In the genomic region with DNA sequence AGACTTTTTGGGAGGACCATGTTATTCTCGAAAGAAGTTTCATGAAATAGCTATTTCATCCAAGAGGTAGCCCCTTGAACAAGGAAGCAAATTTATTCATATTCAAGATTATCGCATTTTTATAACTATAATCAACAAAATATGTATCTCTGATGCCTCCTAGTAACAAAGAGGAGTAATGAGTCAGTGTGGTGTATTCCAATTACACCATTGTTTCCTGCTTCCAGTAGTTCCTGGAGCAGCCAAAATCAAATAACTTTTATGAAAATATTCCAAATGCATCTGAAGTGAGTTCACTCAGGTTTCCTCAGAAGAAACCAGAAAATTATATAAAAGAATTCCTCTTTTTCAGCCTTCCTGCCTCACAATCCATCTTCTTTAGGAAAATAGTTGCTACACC, we compare ENCODE assay signal across 26 cellular contexts.
"Had no signal": no experiment of that assay in that cellular context is flagged by ENCODE, and none has a peak within 500 bp of the region (broad histone marks: within the 10 kb centered on the region; RNA-seq: fewer than 3 reads in every experiment).

No MANE protein-coding gene starts in this region.

- DNase-seq: cerebellar nuclear complex; colonic mucosa; dorsolateral prefrontal cortex; effector CD8-positive, alpha-beta T cell; esophagus squamous epithelium; gastrocnemius medialis; glutamatergic neuron; left cardiac atrium; left ventricle myocardium inferior; lower lobe of right lung; mesendoderm; naive B cell; occipital lobe; pancreas; retina; right lobe of liver; stimulated activated CD4-positive, alpha-beta T cell treated with anti-CD3 and anti-CD28 coated beads, Interleukin-4, amount 100 ng/mL, for 1 hour; stimulated activated CD8-positive, alpha-beta memory T cell treated with anti-CD3 and anti-CD28 coated beads, Interleukin-4, amount 100 ng/mL, for 48 hours; tibial artery; upper lobe of right lung had no signal

- H3K9me3 Mint-ChIP-seq: naive B cell; nephron; stimulated activated effector memory CD8-positive, alpha-beta T cell treated with anti-CD3 and anti-CD28 coated beads, Interleukin-12 subunit alpha, Interleukin-12 subunit beta, amount 100 ng/mL, for 72 hours; stimulated activated naive CD8-positive, alpha-beta T cell treated with anti-CD3 and anti-CD28 coated beads, Interleukin-15, Interleukin-2, amounts not matched to agents 100 ng/mL and 50 ng/mL, for 24 hours had no signal

- H3K4me3 Mint-ChIP-seq: naive B cell; nephron; stimulated activated effector memory CD8-positive, alpha-beta T cell treated with anti-CD3 and anti-CD28 coated beads, Interleukin-12 subunit alpha, Interleukin-12 subunit beta, amount 100 ng/mL, for 72 hours; stimulated activated naive CD8-positive, alpha-beta T cell treated with anti-CD3 and anti-CD28 coated beads, Interleukin-15, Interleukin-2, amounts not matched to agents 100 ng/mL and 50 ng/mL, for 24 hours had no signal

- H3K36me3 ChIP-seq: colonic mucosa, gastrocnemius medialis had no signal

- H3K9me3 ChIP-seq: colonic mucosa, esophagus squamous epithelium, gastrocnemius medialis, left ventricle myocardium inferior, lower lobe of right lung, pancreas, right lobe of liver, tibial artery, upper lobe of right lung, vagina had no signal

- H3K4me1 Mint-ChIP-seq: naive B cell; stimulated activated effector memory CD8-positive, alpha-beta T cell treated with anti-CD3 and anti-CD28 coated beads, Interleukin-12 subunit alpha, Interleukin-12 subunit beta, amount 100 ng/mL, for 72 hours had no signal

- H3K27ac ChIP-seq: colonic mucosa, dorsolateral prefrontal cortex, epithelial cell of prostate, esophagus squamous epithelium, gastrocnemius medialis, left ventricle myocardium inferior, lower lobe of right lung, pancreas, right lobe of liver, tibial artery, upper lobe of right lung, vagina had no signal

- H3K4me3 ChIP-seq: colonic mucosa, dorsolateral prefrontal cortex, esophagus squamous epithelium, gastrocnemius medialis, left ventricle myocardium inferior, lower lobe of right lung, pancreas, right lobe of liver, tibial artery, upper lobe of right lung, vagina had no signal

- H3K27me3 Mint-ChIP-seq: naive B cell; progenitor cell of endocrine pancreas; stimulated activated naive CD8-positive, alpha-beta T cell treated with anti-CD3 and anti-CD28 coated beads, Interleukin-15, Interleukin-2, amounts not matched to agents 100 ng/mL and 50 ng/mL, for 24 hours had no signal

- H3K4me1 ChIP-seq: colonic mucosa, gastrocnemius medialis, left ventricle myocardium inferior, lower lobe of right lung, pancreas, right lobe of liver, tibial artery, upper lobe of right lung, vagina had no signal

- H3K27ac Mint-ChIP-seq: progenitor cell of endocrine pancreas; stimulated activated effector memory CD8-positive, alpha-beta T cell treated with anti-CD3 and anti-CD28 coated beads, Interleukin-12 subunit alpha, Interleukin-12 subunit beta, amount 100 ng/mL, for 72 hours; stimulated activated naive CD8-positive, alpha-beta T cell treated with anti-CD3 and anti-CD28 coated beads, Interleukin-15, Interleukin-2, amounts not matched to agents 100 ng/mL and 50 ng/mL, for 24 hours had no signal

- ATAC-seq: gastrocnemius medialis; left cardiac atrium; lower lobe of right lung; pancreas; right lobe of liver; stimulated activated effector memory CD8-positive, alpha-beta T cell treated with anti-CD3 and anti-CD28 coated beads, Interleukin-12 subunit alpha, Interleukin-12 subunit beta, amount 100 ng/mL, for 72 hours; upper lobe of right lung had no signal

- H3K27me3 ChIP-seq: colonic mucosa, dorsolateral prefrontal cortex, esophagus squamous epithelium, gastrocnemius medialis, pancreas, right lobe of liver, tibial artery, upper lobe of right lung, vagina had no signal
